Comparison of ENCODE assay signal across 1 cellular context in the genomic region with DNA sequence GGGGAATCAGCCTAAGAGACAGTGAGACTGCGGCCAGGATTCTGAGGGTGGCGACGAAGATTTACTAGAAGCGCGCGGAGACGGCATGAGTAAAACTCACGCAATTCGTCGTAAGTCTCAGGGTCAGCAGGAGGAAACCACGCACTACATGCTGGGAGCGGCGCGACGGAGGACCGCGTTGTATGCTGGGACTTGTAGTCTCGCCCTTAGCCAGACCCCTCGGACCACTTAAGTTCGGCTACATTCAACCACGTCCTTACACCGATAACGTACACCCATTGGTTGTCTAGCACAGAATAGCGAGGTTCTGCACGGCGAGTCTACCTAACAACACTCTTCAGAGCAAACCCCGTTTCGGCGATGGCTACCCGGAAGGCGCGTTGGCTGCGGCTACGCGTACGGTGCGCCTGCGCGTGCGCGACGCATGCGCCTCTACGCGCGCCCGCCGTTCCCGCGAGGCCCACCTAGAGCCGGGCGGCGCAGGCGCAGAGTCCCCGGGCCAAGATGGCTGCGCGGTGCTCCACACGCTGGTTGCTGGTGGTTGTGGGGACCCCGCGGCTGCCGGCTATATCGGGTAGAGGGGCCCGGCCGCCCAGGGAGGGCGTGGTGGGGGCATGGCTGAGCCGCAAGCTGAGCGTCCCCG.
A peak's percentile ranks its signal among the peaks of the same experiment; 100 is the strongest.
TF ChIP-seq lines count a peak whose summit lies in the region.

DNAJA3 (plus strand) TSS at position 491 of the 643 bp plus-strand sequence; CDS start at position 505, 14 bp downstream.

TF ChIP-seq in HepG2, 621 proteins besides CTCF, POLR2A, EP300 and RAD21 (continued from another document and continues in another):
- TF ChIP-seq, protein P1, sequence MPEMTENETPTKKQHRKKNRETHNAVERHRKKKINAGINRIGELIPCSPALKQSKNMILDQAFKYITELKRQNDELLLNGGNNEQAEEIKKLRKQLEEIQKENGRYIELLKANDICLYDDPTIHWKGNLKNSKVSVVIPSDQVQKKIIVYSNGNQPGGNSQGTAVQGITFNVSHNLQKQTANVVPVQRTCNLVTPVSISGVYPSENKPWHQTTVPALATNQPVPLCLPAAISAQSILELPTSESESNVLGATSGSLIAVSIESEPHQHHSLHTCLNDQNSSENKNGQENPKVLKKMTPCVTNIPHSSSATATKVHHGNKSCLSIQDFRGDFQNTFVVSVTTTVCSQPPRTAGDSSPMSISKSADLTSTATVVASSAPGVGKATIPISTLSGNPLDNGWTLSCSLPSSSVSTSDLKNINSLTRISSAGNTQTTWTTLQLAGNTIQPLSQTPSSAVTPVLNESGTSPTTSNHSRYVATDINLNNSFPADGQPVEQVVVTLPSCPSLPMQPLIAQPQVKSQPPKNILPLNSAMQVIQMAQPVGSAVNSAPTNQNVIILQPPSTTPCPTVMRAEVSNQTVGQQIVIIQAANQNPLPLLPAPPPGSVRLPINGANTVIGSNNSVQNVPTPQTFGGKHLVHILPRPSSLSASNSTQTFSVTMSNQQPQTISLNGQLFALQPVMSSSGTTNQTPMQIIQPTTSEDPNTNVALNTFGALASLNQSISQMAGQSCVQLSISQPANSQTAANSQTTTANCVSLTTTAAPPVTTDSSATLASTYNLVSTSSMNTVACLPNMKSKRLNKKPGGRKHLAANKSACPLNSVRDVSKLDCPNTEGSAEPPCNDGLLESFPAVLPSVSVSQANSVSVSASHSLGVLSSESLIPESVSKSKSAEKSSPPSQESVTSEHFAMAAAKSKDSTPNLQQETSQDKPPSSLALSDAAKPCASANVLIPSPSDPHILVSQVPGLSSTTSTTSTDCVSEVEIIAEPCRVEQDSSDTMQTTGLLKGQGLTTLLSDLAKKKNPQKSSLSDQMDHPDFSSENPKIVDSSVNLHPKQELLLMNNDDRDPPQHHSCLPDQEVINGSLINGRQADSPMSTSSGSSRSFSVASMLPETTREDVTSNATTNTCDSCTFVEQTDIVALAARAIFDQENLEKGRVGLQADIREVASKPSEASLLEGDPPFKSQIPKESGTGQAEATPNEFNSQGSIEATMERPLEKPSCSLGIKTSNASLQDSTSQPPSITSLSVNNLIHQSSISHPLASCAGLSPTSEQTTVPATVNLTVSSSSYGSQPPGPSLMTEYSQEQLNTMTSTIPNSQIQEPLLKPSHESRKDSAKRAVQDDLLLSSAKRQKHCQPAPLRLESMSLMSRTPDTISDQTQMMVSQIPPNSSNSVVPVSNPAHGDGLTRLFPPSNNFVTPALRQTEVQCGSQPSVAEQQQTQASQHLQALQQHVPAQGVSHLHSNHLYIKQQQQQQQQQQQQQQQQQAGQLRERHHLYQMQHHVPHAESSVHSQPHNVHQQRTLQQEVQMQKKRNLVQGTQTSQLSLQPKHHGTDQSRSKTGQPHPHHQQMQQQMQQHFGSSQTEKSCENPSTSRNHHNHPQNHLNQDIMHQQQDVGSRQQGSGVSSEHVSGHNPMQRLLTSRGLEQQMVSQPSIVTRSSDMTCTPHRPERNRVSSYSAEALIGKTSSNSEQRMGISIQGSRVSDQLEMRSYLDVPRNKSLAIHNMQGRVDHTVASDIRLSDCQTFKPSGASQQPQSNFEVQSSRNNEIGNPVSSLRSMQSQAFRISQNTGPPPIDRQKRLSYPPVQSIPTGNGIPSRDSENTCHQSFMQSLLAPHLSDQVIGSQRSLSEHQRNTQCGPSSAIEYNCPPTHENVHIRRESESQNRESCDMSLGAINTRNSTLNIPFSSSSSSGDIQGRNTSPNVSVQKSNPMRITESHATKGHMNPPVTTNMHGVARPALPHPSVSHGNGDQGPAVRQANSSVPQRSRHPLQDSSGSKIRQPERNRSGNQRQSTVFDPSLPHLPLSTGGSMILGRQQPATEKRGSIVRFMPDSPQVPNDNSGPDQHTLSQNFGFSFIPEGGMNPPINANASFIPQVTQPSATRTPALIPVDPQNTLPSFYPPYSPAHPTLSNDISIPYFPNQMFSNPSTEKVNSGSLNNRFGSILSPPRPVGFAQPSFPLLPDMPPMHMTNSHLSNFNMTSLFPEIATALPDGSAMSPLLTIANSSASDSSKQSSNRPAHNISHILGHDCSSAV (CRISPR knock-in tag; IDR thresholded peaks at IDR 0.05; ENCODE audit: borderline replicate concordance), result no peak
- TF ChIP-seq, protein P2, sequence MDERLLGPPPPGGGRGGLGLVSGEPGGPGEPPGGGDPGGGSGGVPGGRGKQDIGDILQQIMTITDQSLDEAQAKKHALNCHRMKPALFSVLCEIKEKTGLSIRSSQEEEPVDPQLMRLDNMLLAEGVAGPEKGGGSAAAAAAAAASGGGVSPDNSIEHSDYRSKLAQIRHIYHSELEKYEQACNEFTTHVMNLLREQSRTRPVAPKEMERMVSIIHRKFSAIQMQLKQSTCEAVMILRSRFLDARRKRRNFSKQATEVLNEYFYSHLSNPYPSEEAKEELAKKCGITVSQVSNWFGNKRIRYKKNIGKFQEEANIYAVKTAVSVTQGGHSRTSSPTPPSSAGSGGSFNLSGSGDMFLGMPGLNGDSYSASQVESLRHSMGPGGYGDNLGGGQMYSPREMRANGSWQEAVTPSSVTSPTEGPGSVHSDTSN (CRISPR knock-in tag; IDR thresholded peaks at IDR 0.05), result no peak
- TF ChIP-seq ZNF382 (CRISPR knock-in tag; IDR thresholded peaks at IDR 0.05; ENCODE audit: borderline replicate concordance) (no peak), MED8 (CRISPR knock-in tag; IDR thresholded peaks at IDR 0.05; ENCODE audit: insufficient replicate concordance) (peak; percentile 46), KLF15 (CRISPR knock-in tag; IDR thresholded peaks at IDR 0.05; ENCODE audit: borderline replicate concordance) (no peak), GPBP1L1 (CRISPR knock-in tag; IDR thresholded peaks at IDR 0.05) (no peak), DZIP1 (CRISPR knock-in tag; IDR thresholded peaks at IDR 0.05) (no peak), ZNF772 (CRISPR knock-in tag; IDR thresholded peaks at IDR 0.05) (no peak; the same call in 1 of the 2 replicates), YEATS2 (CRISPR knock-in tag; IDR thresholded peaks at IDR 0.05; ENCODE audit: borderline replicate concordance) (peak; percentile 58; the same call in 1 of the 2 replicates), ZFP90 (CRISPR knock-in tag; IDR thresholded peaks at IDR 0.05; ENCODE audit: borderline replicate concordance) (no peak), MIER3 (CRISPR knock-in tag; IDR thresholded peaks at IDR 0.05; ENCODE audit: borderline replicate concordance) (no peak), HMG20A (CRISPR knock-in tag; IDR thresholded peaks at IDR 0.05; ENCODE audit: borderline replicate concordance) (no peak), ZNF766 (CRISPR knock-in tag; IDR thresholded peaks at IDR 0.05; ENCODE audit: borderline replicate concordance) (no peak; the same call in 1 of the 2 replicates), ZNF564 (CRISPR knock-in tag; IDR thresholded peaks at IDR 0.05) (no peak), CEBPB (IDR thresholded peaks at IDR 0.05; ENCODE audit: borderline replicate concordance, low read depth, low read length) (peak; percentile 19; the same call in 1 of the 2 replicates), NFATC3 (CRISPR knock-in tag; IDR thresholded peaks at IDR 0.05) (0 out of 2 replicates have a peak, but pooled peaks have one; percentile 28), GABPB1 (CRISPR knock-in tag; IDR thresholded peaks at IDR 0.05) (peak; percentile 92), ZSCAN5A (CRISPR knock-in tag; IDR thresholded peaks at IDR 0.05; ENCODE audit: borderline replicate concordance) (0 out of 2 replicates have a peak, but pooled peaks have one; percentile 30), CEBPG (CRISPR knock-in tag; IDR thresholded peaks at IDR 0.05) (peak; percentile 81), KDM2A (CRISPR knock-in tag; IDR thresholded peaks at IDR 0.05; ENCODE audit: borderline replicate concordance, low read depth) (peak; percentile 76; the same call in 1 of the 2 replicates)
- TF ChIP-seq, protein P3, sequence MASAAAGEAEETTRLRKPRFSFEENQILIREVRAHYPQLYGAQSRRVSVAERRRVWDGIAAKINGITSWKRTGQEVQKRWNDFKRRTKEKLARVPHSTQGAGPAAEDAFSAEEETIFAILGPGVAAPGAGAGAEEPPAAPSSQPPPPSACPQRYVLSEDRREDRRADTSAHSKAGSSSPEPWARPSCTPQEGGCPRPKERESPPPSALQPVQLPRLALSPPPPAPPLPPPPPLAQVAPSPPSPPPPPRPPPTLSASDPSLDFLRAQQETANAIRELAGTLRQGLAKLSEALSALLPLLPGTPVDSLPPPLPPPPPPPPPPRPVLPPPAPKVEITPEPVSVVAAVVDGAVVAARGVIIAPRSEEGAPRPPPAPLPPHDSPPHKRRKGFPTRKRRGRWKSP (CRISPR knock-in tag; IDR thresholded peaks at IDR 0.05), result peak; percentile 48; the same call in 1 of the 2 replicates
- TF ChIP-seq, protein P4, sequence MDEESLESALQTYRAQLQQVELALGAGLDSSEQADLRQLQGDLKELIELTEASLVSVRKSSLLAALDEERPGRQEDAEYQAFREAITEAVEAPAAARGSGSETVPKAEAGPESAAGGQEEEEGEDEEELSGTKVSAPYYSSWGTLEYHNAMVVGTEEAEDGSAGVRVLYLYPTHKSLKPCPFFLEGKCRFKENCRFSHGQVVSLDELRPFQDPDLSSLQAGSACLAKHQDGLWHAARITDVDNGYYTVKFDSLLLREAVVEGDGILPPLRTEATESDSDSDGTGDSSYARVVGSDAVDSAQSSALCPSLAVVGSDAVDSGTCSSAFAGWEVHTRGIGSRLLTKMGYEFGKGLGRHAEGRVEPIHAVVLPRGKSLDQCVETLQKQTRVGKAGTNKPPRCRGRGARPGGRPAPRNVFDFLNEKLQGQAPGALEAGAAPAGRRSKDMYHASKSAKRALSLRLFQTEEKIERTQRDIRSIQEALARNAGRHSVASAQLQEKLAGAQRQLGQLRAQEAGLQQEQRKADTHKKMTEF (CRISPR knock-in tag; IDR thresholded peaks at IDR 0.05), result peak; percentile 83; the same call in 1 of the 2 replicates
- TF ChIP-seq, protein P5, sequence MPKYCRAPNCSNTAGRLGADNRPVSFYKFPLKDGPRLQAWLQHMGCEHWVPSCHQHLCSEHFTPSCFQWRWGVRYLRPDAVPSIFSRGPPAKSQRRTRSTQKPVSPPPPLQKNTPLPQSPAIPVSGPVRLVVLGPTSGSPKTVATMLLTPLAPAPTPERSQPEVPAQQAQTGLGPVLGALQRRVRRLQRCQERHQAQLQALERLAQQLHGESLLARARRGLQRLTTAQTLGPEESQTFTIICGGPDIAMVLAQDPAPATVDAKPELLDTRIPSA (CRISPR knock-in tag; IDR thresholded peaks at IDR 0.05; ENCODE audit: borderline replicate concordance), result no peak
- TF ChIP-seq, protein P6, sequence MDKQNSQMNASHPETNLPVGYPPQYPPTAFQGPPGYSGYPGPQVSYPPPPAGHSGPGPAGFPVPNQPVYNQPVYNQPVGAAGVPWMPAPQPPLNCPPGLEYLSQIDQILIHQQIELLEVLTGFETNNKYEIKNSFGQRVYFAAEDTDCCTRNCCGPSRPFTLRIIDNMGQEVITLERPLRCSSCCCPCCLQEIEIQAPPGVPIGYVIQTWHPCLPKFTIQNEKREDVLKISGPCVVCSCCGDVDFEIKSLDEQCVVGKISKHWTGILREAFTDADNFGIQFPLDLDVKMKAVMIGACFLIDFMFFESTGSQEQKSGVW (CRISPR knock-in tag; IDR thresholded peaks at IDR 0.05; ENCODE audit: borderline replicate concordance), result peak; percentile 46; the same call in 1 of the 2 replicates
- TF ChIP-seq, protein P7, sequence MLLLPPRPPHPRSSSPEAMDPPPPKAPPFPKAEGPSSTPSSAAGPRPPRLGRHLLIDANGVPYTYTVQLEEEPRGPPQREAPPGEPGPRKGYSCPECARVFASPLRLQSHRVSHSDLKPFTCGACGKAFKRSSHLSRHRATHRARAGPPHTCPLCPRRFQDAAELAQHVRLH (CRISPR knock-in tag; IDR thresholded peaks at IDR 0.05; ENCODE audit: borderline replicate concordance, low read depth), result no peak
